ENCODE assay signal across 1 cellular context in genomic region chr16:23901178-23902131, GRCh38.
TF ChIP-seq lines count a peak whose summit lies in the region.

No MANE protein-coding gene starts in this region.

TF ChIP-seq in K562, 482 proteins besides CTCF, POLR2A, EP300 and RAD21 (continued from another document and continues in another):
- TF ChIP-seq RNF219 (CRISPR knock-in tag; IDR thresholded peaks at IDR 0.05) (no peak), TARDBP (IDR thresholded peaks at IDR 0.05) (peak; percentile 74; the same call in 1 of the 2 replicates), IFI16 (CRISPR knock-in tag; IDR thresholded peaks at IDR 0.05) (no peak), ZNF280A (IDR thresholded peaks at IDR 0.05; ENCODE audit: low read depth, partially characterized antibody) (no peak), KLF13 (tag; IDR thresholded peaks at IDR 0.05; ENCODE audit: borderline replicate concordance, low read depth) (no peak), CHCHD3 (CRISPR knock-in tag; IDR thresholded peaks at IDR 0.05) (no peak), CCAR2 (IDR thresholded peaks at IDR 0.05; ENCODE audit: low read depth, low read length) (no peak), PRDM10 (IDR thresholded peaks at IDR 0.05; ENCODE audit: partially characterized antibody) (no peak), BRD4 (IDR thresholded peaks at IDR 0.05) (peak; percentile 82; the same call in 1 of the 2 replicates), CAMTA2 (CRISPR knock-in tag; conservative IDR thresholded peaks at IDR 0.05) (no peak), ZNF431 (CRISPR knock-in tag; IDR thresholded peaks at IDR 0.05) (no peak), ETV5 (CRISPR knock-in tag; IDR thresholded peaks at IDR 0.05; ENCODE audit: low read depth) (peak; percentile 100), SMAD2 (IDR thresholded peaks at IDR 0.05; ENCODE audit: low read depth, low read length) (no peak), GTF2B (IDR thresholded peaks at IDR 0.05; ENCODE audit: extremely low read depth, insufficient read length) (no peak), FOXO4 (CRISPR knock-in tag; IDR thresholded peaks at IDR 0.05) (no peak), CBFA2T3 (IDR thresholded peaks at IDR 0.05) (peak; percentile 99), SIN3B (IDR thresholded peaks at IDR 0.05; ENCODE audit: low read depth) (no peak), ZHX1 (conservative IDR thresholded peaks at IDR 0.05; ENCODE audit: low read length) (no peak), ZNF75A (CRISPR knock-in tag; IDR thresholded peaks at IDR 0.05) (no peak), KLF6 (CRISPR knock-in tag; IDR thresholded peaks at IDR 0.05; ENCODE audit: borderline replicate concordance) (no peak), TSHZ1 (CRISPR knock-in tag; IDR thresholded peaks at IDR 0.05) (no peak), ZNF717 (CRISPR knock-in tag; IDR thresholded peaks at IDR 0.05) (no peak), CBX8 (IDR thresholded peaks at IDR 0.05; ENCODE audit: borderline replicate concordance, extremely low read depth, low read depth, low read length, poor library complexity, severe bottlenecking) (no peak), ZC3H8 (IDR thresholded peaks at IDR 0.05) (0 out of 2 replicates have a peak, but pooled peaks have one; percentile 19), KDM4B (IDR thresholded peaks at IDR 0.05; ENCODE audit: borderline replicate concordance in 2 of 2, low read depth in 1 of 2) (no peak), MYNN (IDR thresholded peaks at IDR 0.05) (peak; percentile 89), MYNN (CRISPR knock-in tag; IDR thresholded peaks at IDR 0.05) (no peak), BRF1 (IDR thresholded peaks at IDR 0.05; ENCODE audit: borderline replicate concordance, extremely low read depth, insufficient read length) (no peak), E4F1 (CRISPR knock-in tag; IDR thresholded peaks at IDR 0.05; ENCODE audit: borderline replicate concordance) (no peak), SUPT5H (IDR thresholded peaks at IDR 0.05) (peak; percentile 52; the same call in 1 of the 2 replicates), TFAP4 (CRISPR knock-in tag; IDR thresholded peaks at IDR 0.05; ENCODE audit: borderline replicate concordance) (peak; percentile 68; the same call in 1 of the 2 replicates), ZNF764 (CRISPR knock-in tag; IDR thresholded peaks at IDR 0.05; ENCODE audit: low read depth) (no peak), L3MBTL2 (IDR thresholded peaks at IDR 0.05) (no peak), NR2F6 (CRISPR knock-in tag; IDR thresholded peaks at IDR 0.05) (no peak), ELF2 (CRISPR knock-in tag; IDR thresholded peaks at IDR 0.05) (no peak), ZNF263 (CRISPR knock-in tag; IDR thresholded peaks at IDR 0.05; ENCODE audit: borderline replicate concordance) (no peak), KHSRP (IDR thresholded peaks at IDR 0.05) (0 out of 2 replicates have a peak, but pooled peaks have one; percentile 45), NKRF (IDR thresholded peaks at IDR 0.05; ENCODE audit: borderline replicate concordance) (peak; percentile 42; the same call in 1 of the 2 replicates), ERF (CRISPR knock-in tag; IDR thresholded peaks at IDR 0.05) (no peak)
